In genomic region chr9:35791321-35791921, GRCh38 we compare ENCODE assay signal across 8 cellular contexts. TPM values are rescaled to one million over a fixed set of nuclear protein-coding genes. Genes with fewer than 3 reads are reported as not detected.
DNase-seq lines count a peak whose midpoint lies in the region; ATAC-seq and TF ChIP-seq lines count a peak whose summit lies in the region.

NPR2 (plus strand) TSS chr9:35791591; CDS start chr9:35792409, 818 bp downstream.

- H3K9me3 ChIP-seq in GM23248 (ENCODE audit: low read depth) (no peaks in the 10 kb centered on the region), body of pancreas (no peaks in the 10 kb centered on the region), iPS-18a (ENCODE audit: control insufficient read depth, low read depth, low read length) (no peaks in the 10 kb centered on the region)

- ATAC-seq in body of pancreas (peak; percentile 16), HG03378 (IDR thresholded peaks at IDR 0.05; ENCODE audit: unreplicated experiment) (no peak)

- peak within 1 kb of the TSS; percentile 94 for H2AFZ ChIP-seq in GM23248

- 0 to 1% methylated on average over 4 to 42 of the region's 62 CpGs for WGBS in GM23248 (ENCODE audit: low coverage in 1 of 2, low lambda C conversion rate in 2 of 2, missing lambda C conversion rate in 2 of 2), 2 experiments
- 52 to 61% methylated on average over 40 to 47 of the region's 62 CpGs for WGBS in body of pancreas, 2 donors

- peaks cover 45% of the 10 kb centered on the region for H3K79me2 ChIP-seq in GM23248 (ENCODE audit: insufficient read depth)

- peak within 1 kb of the TSS; percentile 68 for H3K4me3 ChIP-seq in GM23248
- no peak within 1 kb of the TSS for H3K4me3 ChIP-seq in body of pancreas
- peak within 1 kb of the TSS; percentile 61 for H3K4me3 ChIP-seq in iPS-18a (ENCODE audit: low read length)
- H3K4me3 ChIP-seq in skeletal muscle cell (ENCODE audit: low read depth, low read length) = peak within 1 kb of the TSS; percentile 55

- no peak for TF ChIP-seq POLR2A in body of pancreas (IDR thresholded peaks at IDR 0.05)

- H3K9ac ChIP-seq in GM23248 = peak within 1 kb of the TSS; percentile 81
- peak within 1 kb of the TSS; percentile 26 for H3K9ac ChIP-seq in iPS-18a (ENCODE audit: low read length)

- TF ChIP-seq CTCF in body of pancreas (IDR thresholded peaks at IDR 0.05) (no peak), GM20000 (IDR thresholded peaks at IDR 0.05; ENCODE audit: extremely low read depth, missing control alignments) (no peak)

- no peaks in the 10 kb centered on the region for H4K20me1 ChIP-seq in GM23248 (ENCODE audit: insufficient read depth)

- intact Hi-C loops in body of pancreas (cut with DNase I) = loop anchor here (5.0 kb wide), 1 partner anchor 86 kb away; no protein-coding TSS in a partner anchor

- H3K4me1 ChIP-seq in GM23248 (ENCODE audit: insufficient read depth) (peaks cover 46% of the 10 kb centered on the region), body of pancreas (peaks cover 7% of the 10 kb centered on the region), iPS-18a (ENCODE audit: control insufficient read depth, low read depth, low read length) (peaks cover 12% of the 10 kb centered on the region)

- H3K27me3 ChIP-seq in GM23248 (replicated peaks; ENCODE audit: insufficient read depth) (no peaks in the 10 kb centered on the region; the same call in 1 of the 2 replicates), body of pancreas (no peaks in the 10 kb centered on the region), iPS-18a (ENCODE audit: control insufficient read depth, insufficient read depth, low read length) (peaks cover 7% of the 10 kb centered on the region)

- H3K9me2 ChIP-seq in GM23248 (ENCODE audit: insufficient read depth) = no peaks in the 10 kb centered on the region

- H3K27ac ChIP-seq in GM23248 (peak within 1 kb of the TSS; percentile 20; the same call in 1 of the 2 replicates), body of pancreas (no peak within 1 kb of the TSS), iPS-18a (ENCODE audit: low read length) (no peak within 1 kb of the TSS)

- H3F3A ChIP-seq in GM23248 (ENCODE audit: insufficient read depth) = peaks cover 5% of the 10 kb centered on the region; the same call in 1 of the 2 replicates

- in situ Hi-C loops in GM23248 (cut with MboI) = no loop called here

- H3K4me2 ChIP-seq in GM23248 (ENCODE audit: unreplicated experiment) = peak within 1 kb of the TSS; percentile 68

- H3K36me3 ChIP-seq in GM23248 (ENCODE audit: low read depth) = no peaks in the 10 kb centered on the region
- no peaks in the 10 kb centered on the region for H3K36me3 ChIP-seq in body of pancreas (replicated peaks in 1 of 2; ENCODE audit: insufficient read depth in 1 of 2, low read depth in 2 of 2)
- no peaks in the 10 kb centered on the region for H3K36me3 ChIP-seq in iPS-18a (ENCODE audit: control insufficient read depth, low read depth, low read length)

- DNase-seq in GM23248 = peak; percentile 70
- no peak for DNase-seq in body of pancreas
- no peak for DNase-seq in skeletal muscle cell (ENCODE audit: low read depth)
- no peak for DNase-seq in NCI-H1694 treated with DMSO at 0.1 percent for 48 hours (lab: John Stamatoyannopoulos, UW)
- DNase-seq in GM20000 (ENCODE audit: low spot score) = no peak
- DNase-seq in HUDEP-2 (lab: John Stamatoyannopoulos, UW; ENCODE audit: unreplicated experiment in 76 of 76) = no peak

RNA-seq across cellular contexts. Expression of gene NPR2, which starts in this region (rescaled TPM):
- total RNA-seq in GM23248 (2014; rRNA removed; shearing (Covaris generic)) = 26.7 and 26.9 TPM in 2 replicates
- 9.7 and 11.8 TPM in 2 replicates for polyA plus RNA-seq in GM23248 (2016; fragmentation: Nextera tagmentation; extraction: Ambion mirVana)
- 10 to 100 TPM in 1 of 2 donors, 1 to 10 TPM in 1; 5.4 to 20.1 TPM for total RNA-seq in body of pancreas

Comparison
In these comparisons a context has a peak if more than half of its experiments do, and no peak if none do; other contexts are left out.
1. H3K4me3 ChIP-seq: peak in GM23248 (single experiment), iPS-18a (single experiment) and skeletal muscle cell (single experiment); none in body of pancreas (0 of 2).